1 cellular context compared by ENCODE assay signal in the genomic region with DNA sequence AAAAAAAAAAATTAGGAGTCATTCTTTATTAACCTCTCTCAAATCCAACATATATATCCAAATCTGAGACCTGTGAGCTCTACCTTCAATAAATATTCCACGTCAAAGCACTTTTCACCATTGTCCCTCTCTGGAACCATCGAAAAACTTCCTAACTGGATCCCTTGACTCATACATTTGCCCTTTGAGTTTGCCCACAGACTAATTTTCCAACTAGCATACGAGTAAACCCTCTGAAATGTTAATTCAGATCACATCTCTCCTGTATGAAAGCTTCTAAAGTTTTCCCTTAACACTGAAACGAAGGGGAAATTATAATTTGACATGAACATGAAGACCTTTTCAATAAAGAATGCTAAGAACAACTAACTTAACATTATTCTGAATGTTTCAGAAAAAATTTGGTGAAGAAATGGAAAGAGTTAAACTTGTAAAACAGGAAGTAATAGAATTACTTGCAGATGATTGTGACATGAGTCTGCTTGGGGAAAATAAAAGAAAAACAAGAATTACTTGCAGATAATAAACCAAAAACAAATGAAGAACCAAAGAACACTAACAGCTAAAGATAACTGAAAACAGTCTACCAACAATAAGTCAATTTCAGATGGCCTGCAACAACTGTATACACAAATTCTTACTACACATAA.
TF ChIP-seq lines count a peak whose summit lies in the region.

No MANE protein-coding gene starts in this region.

TF ChIP-seq in WTC11, 78 proteins besides CTCF, POLR2A, EP300 and RAD21 (continued from another document):
- TF ChIP-seq, protein P1, sequence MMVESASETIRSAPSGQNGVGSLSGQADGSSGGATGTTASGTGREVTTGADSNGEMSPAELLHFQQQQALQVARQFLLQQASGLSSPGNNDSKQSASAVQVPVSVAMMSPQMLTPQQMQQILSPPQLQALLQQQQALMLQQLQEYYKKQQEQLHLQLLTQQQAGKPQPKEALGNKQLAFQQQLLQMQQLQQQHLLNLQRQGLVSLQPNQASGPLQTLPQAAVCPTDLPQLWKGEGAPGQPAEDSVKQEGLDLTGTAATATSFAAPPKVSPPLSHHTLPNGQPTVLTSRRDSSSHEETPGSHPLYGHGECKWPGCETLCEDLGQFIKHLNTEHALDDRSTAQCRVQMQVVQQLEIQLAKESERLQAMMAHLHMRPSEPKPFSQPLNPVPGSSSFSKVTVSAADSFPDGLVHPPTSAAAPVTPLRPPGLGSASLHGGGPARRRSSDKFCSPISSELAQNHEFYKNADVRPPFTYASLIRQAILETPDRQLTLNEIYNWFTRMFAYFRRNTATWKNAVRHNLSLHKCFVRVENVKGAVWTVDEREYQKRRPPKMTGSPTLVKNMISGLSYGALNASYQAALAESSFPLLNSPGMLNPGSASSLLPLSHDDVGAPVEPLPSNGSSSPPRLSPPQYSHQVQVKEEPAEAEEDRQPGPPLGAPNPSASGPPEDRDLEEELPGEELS (CRISPR knock-in tag; IDR thresholded peaks at IDR 0.05), result no peak
- TF ChIP-seq NR2C2 (CRISPR knock-in tag; IDR thresholded peaks at IDR 0.05) (no peak), ZNF263 (CRISPR knock-in tag; IDR thresholded peaks at IDR 0.05; ENCODE audit: low read depth) (no peak), RORB (CRISPR knock-in tag; IDR thresholded peaks at IDR 0.05) (no peak), ZNF232 (CRISPR knock-in tag; IDR thresholded peaks at IDR 0.05) (no peak), NR3C1 (CRISPR knock-in tag; conservative IDR thresholded peaks at IDR 0.05; ENCODE audit: low read depth) (no peak), KAT7 (CRISPR knock-in tag; IDR thresholded peaks at IDR 0.05; ENCODE audit: borderline replicate concordance) (no peak), USF2 (CRISPR knock-in tag; IDR thresholded peaks at IDR 0.05) (no peak)
- TF ChIP-seq, protein P2, sequence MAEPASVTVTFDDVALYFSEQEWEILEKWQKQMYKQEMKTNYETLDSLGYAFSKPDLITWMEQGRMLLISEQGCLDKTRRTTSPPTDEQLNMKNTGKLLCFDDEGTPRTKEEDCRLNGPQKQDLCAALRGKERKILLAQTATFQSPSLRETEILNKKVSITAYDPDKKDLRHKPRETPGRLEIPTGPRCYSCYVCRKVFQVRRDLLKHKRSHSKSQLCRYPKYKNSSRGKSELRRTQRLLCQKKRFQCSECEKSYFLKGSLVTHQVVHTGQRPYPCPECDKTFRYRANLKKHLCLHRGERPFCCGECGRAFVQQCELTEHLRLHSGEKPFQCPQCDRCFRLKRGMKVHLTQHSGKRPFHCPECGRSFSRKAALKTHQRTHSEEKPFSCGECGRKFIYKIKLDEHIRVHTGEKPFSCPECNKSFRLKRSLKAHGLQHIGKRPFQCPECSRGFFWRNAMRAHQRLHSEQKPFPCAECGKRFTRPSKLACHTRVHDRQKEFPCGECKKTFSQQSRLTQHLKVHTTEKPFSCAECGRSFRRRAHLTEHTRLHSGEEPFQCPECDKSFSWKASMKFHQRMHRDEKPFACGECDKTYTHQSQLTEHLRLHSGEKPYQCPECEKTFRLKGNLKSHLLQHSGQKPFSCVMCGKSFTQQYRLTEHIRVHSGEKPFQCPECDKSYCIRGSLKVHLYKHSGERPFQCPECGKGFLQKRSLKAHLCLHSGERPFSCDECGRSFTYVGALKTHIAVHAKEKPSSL (CRISPR knock-in tag; conservative IDR thresholded peaks at IDR 0.05), result no peak
